Comparison of ENCODE assay signal across 17 cellular contexts in the genomic region with DNA sequence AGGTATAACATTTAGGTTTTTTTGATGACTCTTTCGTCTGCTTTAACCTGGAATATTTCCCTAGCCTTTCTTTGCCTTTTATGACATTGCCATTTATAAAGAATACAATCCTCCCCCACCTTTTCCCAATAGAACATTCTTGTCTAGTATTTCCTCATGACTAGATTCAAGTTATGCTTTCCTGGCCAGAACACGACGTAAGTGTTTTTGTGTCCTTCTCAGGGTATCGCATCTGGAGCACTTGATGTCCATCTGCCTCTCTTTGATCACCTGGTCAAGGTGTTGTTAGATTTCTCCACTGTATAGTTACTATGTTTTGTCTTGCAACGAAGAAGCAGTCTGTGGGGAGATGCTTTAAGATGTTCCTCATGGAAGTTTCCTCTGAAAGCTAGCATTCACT.
DNase-seq lines count a peak whose midpoint lies in the region; ATAC-seq, FAIRE-seq and TF ChIP-seq lines count a peak whose summit lies in the region.
"Had no signal": no experiment of that assay in that cellular context is flagged by ENCODE, and none has a peak within 500 bp of the region (broad histone marks: within the 10 kb centered on the region; RNA-seq: fewer than 3 reads in every experiment).

No MANE protein-coding gene starts in this region.

- in situ Hi-C loops in HepG2 (cut with HindIII; ENCODE audit: extremely low pct_ligation_motif_present, low pct_unique_long_range_greater_than_20kb) = no loop called here

- TF ChIP-seq POLR2A in HepG2 (IDR thresholded peaks at IDR 0.05; ENCODE audit: insufficient read depth in 1 of 2, low read depth in 2 of 2, low read length in 2 of 2) = no peak
- TF ChIP-seq POLR2A in right lobe of liver (IDR thresholded peaks at IDR 0.05) = no peak
- TF ChIP-seq POLR2A in sigmoid colon (IDR thresholded peaks at IDR 0.05) = no peak

- no peak for ATAC-seq in HepG2
- ATAC-seq in right lobe of liver = no peak
- ATAC-seq in psoas muscle = peak in 3 of 4 donors; percentile 63 to 72 (median 65)
- no peak for ATAC-seq in GM18909 (IDR thresholded peaks at IDR 0.05; ENCODE audit: poor library complexity, unreplicated experiment)
- ATAC-seq: CD8-positive, alpha-beta T cell; GM23338 had no signal

- WGBS in HepG2 (ENCODE audit: low lambda C conversion rate) = 97% methylated on average over 5 of the region's 5 CpGs
- 96% methylated on average over 2 of the region's 5 CpGs for WGBS in right lobe of liver (ENCODE audit: insufficient coverage, low coverage, low lambda C conversion rate, missing lambda C conversion rate)
- WGBS in psoas muscle, 3 donors = 34 to 56% (median 44%) methylated on average over 5 of the region's 5 CpGs
- WGBS in sigmoid colon, 2 donors = 88 to 89% methylated on average over 5 of the region's 5 CpGs

- peaks cover 57% of the 10 kb centered on the region for H3K4me1 ChIP-seq in HepG2 (ENCODE audit: insufficient read depth, low read length)
- peaks cover 0 to 18% (median 8%) of the 10 kb centered on the region in 4 donors for H3K4me1 ChIP-seq in right lobe of liver
- H3K4me1 ChIP-seq in psoas muscle = peaks cover 33% of the 10 kb centered on the region
- H3K4me1 ChIP-seq in sigmoid colon = peaks cover 0 to 6% (median 3%) of the 10 kb centered on the region in 4 donors

- TF ChIP-seq CTCF in HepG2 (CRISPR knock-in tag; IDR thresholded peaks at IDR 0.05) = no peak
- no peak for TF ChIP-seq CTCF in right lobe of liver (IDR thresholded peaks at IDR 0.05)
- TF ChIP-seq CTCF in psoas muscle (IDR thresholded peaks at IDR 0.05) = no peak
- TF ChIP-seq CTCF in sigmoid colon (IDR thresholded peaks at IDR 0.05) = no peak

- H3K9ac ChIP-seq in HepG2 (ENCODE audit: insufficient read depth, low read depth, low read length) = no peak overlapping the region

- CTCF ChIA-PET in HepG2 (lab: Yijun Ruan, JAX; ENCODE audit: low intra/inter-chr PET ratio, low total read pairs) = no interaction called here

- no peak overlapping the region for H2AFZ ChIP-seq in HepG2 (ENCODE audit: low read length)
- H2AFZ ChIP-seq: GM23338 had no signal

- H3K27ac ChIP-seq in HepG2 (ENCODE audit: extremely low read length, insufficient read depth, low read length) = peak overlapping the region; percentile 36
- H3K27ac ChIP-seq in right lobe of liver = no peak overlapping the region
- peak overlapping the region; percentile 73 for H3K27ac ChIP-seq in psoas muscle
- no peak overlapping the region for H3K27ac ChIP-seq in sigmoid colon
- H3K27ac ChIP-seq: 22Rv1, HL-60 had no signal

- no TSS peak for BruUV-seq in HepG2 (replicated peaks; lab: Mats Ljungman, UMichigan)

- POLR2A ChIA-PET in HepG2 (lab: Yijun Ruan, JAX) = interaction anchor here (1.2 kb wide), 1 partner anchor 64 kb away, joined by 5 read pairs; no protein-coding TSS in a partner anchor

- 0 out of 2 replicates have a peak overlapping the region, but pooled peaks have one; percentile 5 for H3K4me2 ChIP-seq in HepG2 (ENCODE audit: low read depth, low read length)
- H3K4me2 ChIP-seq: GM23338 had no signal

- no peak for TF ChIP-seq RAD21 in HepG2 (CRISPR knock-in tag; IDR thresholded peaks at IDR 0.05)

- H3K4me3 ChIP-seq in HepG2 (replicated peaks in 1 of 3; ENCODE audit: insufficient read depth in 1 of 3, low read depth in 2 of 3, low read length in 3 of 3) (no peak overlapping the region), right lobe of liver (no peak overlapping the region), psoas muscle (no peak overlapping the region), sigmoid colon (no peak overlapping the region)
- H3K4me3 ChIP-seq: GM23338 had no signal

- no peak for FAIRE-seq in HepG2 (lab: Jason Lieb, UNC)

- no peaks in the 10 kb centered on the region for H3K27me3 ChIP-seq in HepG2 (ENCODE audit: control insufficient read depth in 1 of 2, insufficient read depth in 2 of 2, low read length in 2 of 2)
- H3K27me3 ChIP-seq in right lobe of liver = no peaks in the 10 kb centered on the region
- no peaks in the 10 kb centered on the region for H3K27me3 ChIP-seq in psoas muscle (ENCODE audit: insufficient read depth in 3 of 3, low read length in 2 of 3)
- H3K27me3 ChIP-seq in sigmoid colon = no peaks in the 10 kb centered on the region

- H3K9me3 ChIP-seq in HepG2 (ENCODE audit: low read length) (no peaks in the 10 kb centered on the region), right lobe of liver (no peaks in the 10 kb centered on the region), psoas muscle (no peaks in the 10 kb centered on the region), sigmoid colon (no peaks in the 10 kb centered on the region)

- peaks cover 25% of the 10 kb centered on the region for H3K79me2 ChIP-seq in HepG2 (ENCODE audit: insufficient read depth, low read length)

- TF ChIP-seq EP300 in HepG2 (IDR thresholded peaks at IDR 0.05; ENCODE audit: low read depth in 2 of 2, low read length in 2 of 2) (no peak), HepG2 (CRISPR knock-in tag; IDR thresholded peaks at IDR 0.05; ENCODE audit: borderline replicate concordance) (no peak), sigmoid colon (IDR thresholded peaks at IDR 0.05) (no peak)

- DNase-seq in HepG2 (ENCODE audit: low spot score) (no peak), right lobe of liver (no peak), kidney glomerular epithelial cell (lab: John Stamatoyannopoulos, UW) (peak; percentile 61), psoas muscle (no peak), DMS153 treated with DMSO at 0.1 percent for 48 hours (lab: John Stamatoyannopoulos, UW; ENCODE audit: unreplicated experiment) (no peak), NCI-H748 treated with DMSO at 0.1 percent for 48 hours (lab: John Stamatoyannopoulos, UW) (no peak), sigmoid colon (no peak)
- DNase-seq: CD8-positive, alpha-beta T cell; COR-L47; DMS53; GF-D8; H7; IMR-90 had no signal

- H3K36me3 ChIP-seq in HepG2 (replicated peaks in 1 of 2; ENCODE audit: control insufficient read depth in 1 of 2, insufficient read depth in 2 of 2, low read length in 2 of 2) = peaks cover 22 to 26% of the 10 kb centered on the region in 2 experiments
- H3K36me3 ChIP-seq in right lobe of liver = no peaks in the 10 kb centered on the region
- H3K36me3 ChIP-seq in psoas muscle (ENCODE audit: insufficient read depth in 1 of 2, low read depth in 1 of 2) = no peaks in the 10 kb centered on the region
- no peaks in the 10 kb centered on the region for H3K36me3 ChIP-seq in sigmoid colon

- H4K20me1 ChIP-seq in HepG2 (ENCODE audit: insufficient read depth, low read length) = peaks cover 5% of the 10 kb centered on the region; the same call in 1 of the 2 replicates

- intact Hi-C loops in HepG2 (cut with micrococcal nuclease; ENCODE audit: unreplicated experiment) = no loop called here
- intact Hi-C loops in right lobe of liver (cut with DNase I) = no loop called here
- intact Hi-C loops in psoas muscle (cut with DNase I) = no loop called here
- intact Hi-C loops in sigmoid colon (cut with DNase I) = no loop called here

TF ChIP-seq in HepG2, 621 proteins besides CTCF, POLR2A, EP300 and RAD21:
- no peak for TF ChIP-seq HES4 (CRISPR knock-in tag; IDR thresholded peaks at IDR 0.05; ENCODE audit: borderline replicate concordance)
- no peak for TF ChIP-seq ZFP62 (CRISPR knock-in tag; IDR thresholded peaks at IDR 0.05)
- no peak for TF ChIP-seq ZNF331 (CRISPR knock-in tag; IDR thresholded peaks at IDR 0.05)
- TF ChIP-seq ZNF24 (IDR thresholded peaks at IDR 0.05) = no peak
- no peak for TF ChIP-seq ATAD3A (CRISPR knock-in tag; IDR thresholded peaks at IDR 0.05)
- peak; percentile 28 for TF ChIP-seq RBM22 (optimal IDR thresholded peaks at IDR 0.05; ENCODE audit: low read length)

Comparison
In these comparisons a context has a peak if more than half of its experiments do, and no peak if none do; other contexts are left out.
1. H3K27ac ChIP-seq: peak in HepG2 (single experiment) and psoas muscle (single experiment); none in right lobe of liver (0 of 3) and sigmoid colon (0 of 4).
2. ATAC-seq: peak in psoas muscle (3 of 4); none in HepG2 (single experiment), right lobe of liver (0 of 4) and GM18909 (single experiment).